19 cellular contexts compared by ENCODE assay signal in genomic region chr17:10031102-10031501, GRCh38.
"Had no signal": no experiment of that assay in that cellular context is flagged by ENCODE, and none has a peak within 500 bp of the region (broad histone marks: within the 10 kb centered on the region; RNA-seq: fewer than 3 reads in every experiment).

No MANE protein-coding gene starts in this region.

- ATAC-seq: activated CD8-positive, alpha-beta memory T cell treated with anti-CD3 and anti-CD28 coated beads, Interleukin-2, amount 10 ng/mL, durations not matched to agents 7 days and 5 days; activated naive CD4-positive, alpha-beta T cell treated with anti-CD3 and anti-CD28 coated beads, Interleukin-2, amount 50 U/mL, for 72 hours; activated T-cell treated with anti-CD3 and anti-CD28 coated beads, Interleukin-2, amount 50 U/mL, for 4 hours; effector memory CD8-positive, alpha-beta T cell; foreskin keratinocyte; heart right ventricle; left lung; SK-N-SH treated with all-trans-retinoic acid at 6 μM for 48 hours had no signal

- H3K9me3 Mint-ChIP-seq: activated naive CD4-positive, alpha-beta T cell treated with anti-CD3 and anti-CD28 coated beads, Interleukin-2, amount 50 U/mL, for 72 hours; activated T-cell treated with anti-CD3 and anti-CD28 coated beads, Interleukin-2, amount 50 U/mL, for 4 hours; central memory CD8-positive, alpha-beta T cell; effector memory CD8-positive, alpha-beta T cell; nephron progenitor cell; type B pancreatic cell had no signal

- H3K4me1 Mint-ChIP-seq: activated CD8-positive, alpha-beta memory T cell treated with anti-CD3 and anti-CD28 coated beads, Interleukin-2, amount 10 ng/mL, durations not matched to agents 7 days and 5 days had no signal

- H3K36me3 Mint-ChIP-seq: activated CD8-positive, alpha-beta memory T cell treated with anti-CD3 and anti-CD28 coated beads, Interleukin-2, amount 10 ng/mL, durations not matched to agents 7 days and 5 days; activated naive CD4-positive, alpha-beta T cell treated with anti-CD3 and anti-CD28 coated beads, Interleukin-2, amount 50 U/mL, for 72 hours; brain; type B pancreatic cell had no signal

- H3K27ac ChIP-seq: foreskin keratinocyte had no signal

- H3K27ac Mint-ChIP-seq: activated CD8-positive, alpha-beta memory T cell treated with anti-CD3 and anti-CD28 coated beads, Interleukin-2, amount 10 ng/mL, durations not matched to agents 7 days and 5 days; activated naive CD4-positive, alpha-beta T cell treated with anti-CD3 and anti-CD28 coated beads, Interleukin-2, amount 50 U/mL, for 72 hours; brain; effector memory CD8-positive, alpha-beta T cell; nephron progenitor cell; type B pancreatic cell had no signal

- DNase-seq: activated CD4-positive, alpha-beta T cell treated with anti-CD3 and anti-CD28 coated beads, Interleukin-2, amount 50 U/mL, for 48 hours; activated CD8-positive, alpha-beta memory T cell treated with anti-CD3 and anti-CD28 coated beads, Interleukin-2, amount 10 ng/mL, durations not matched to agents 7 days and 5 days; activated effector memory CD4-positive, alpha-beta T cell treated with anti-CD3 and anti-CD28 coated beads, Interleukin-2, amount 50 U/mL, for 16 hours; activated T-cell treated with anti-CD3 and anti-CD28 coated beads, Interleukin-2, amount 50 U/mL, for 4 hours; amniotic stem cell; effector memory CD8-positive, alpha-beta T cell; foreskin keratinocyte; heart right ventricle; left lung; nephron progenitor cell; retina; stimulated activated CD4-positive, alpha-beta T cell treated with anti-CD3 and anti-CD28 coated beads, Interleukin-4, amount 100 ng/mL, for 1 hour; stimulated activated naive CD4-positive, alpha-beta T cell treated with Interleukin-2 at 50 U/mL for 16 hours; T-helper 1 cell had no signal

- H3K27me3 Mint-ChIP-seq: activated CD8-positive, alpha-beta memory T cell treated with anti-CD3 and anti-CD28 coated beads, Interleukin-2, amount 10 ng/mL, durations not matched to agents 7 days and 5 days; central memory CD8-positive, alpha-beta T cell; effector memory CD8-positive, alpha-beta T cell had no signal

- H3K4me3 Mint-ChIP-seq: activated CD8-positive, alpha-beta memory T cell treated with anti-CD3 and anti-CD28 coated beads, Interleukin-2, amount 10 ng/mL, durations not matched to agents 7 days and 5 days; activated T-cell treated with anti-CD3 and anti-CD28 coated beads, Interleukin-2, amount 50 U/mL, for 4 hours; brain; central memory CD8-positive, alpha-beta T cell; effector memory CD8-positive, alpha-beta T cell; nephron progenitor cell; type B pancreatic cell had no signal
